Comparison of ENCODE assay signal across 8 cellular contexts in genomic region chr6:109690740-109691687, GRCh38. TPM values are rescaled to one million over a fixed set of nuclear protein-coding genes. Genes with fewer than 3 reads are reported as not detected.
DNase-seq lines count a peak whose midpoint lies in the region; ATAC-seq and TF ChIP-seq lines count a peak whose summit lies in the region.

Gene AK9 (minus strand): TSS chr6:109691202. CDS start chr6:109675745, 15,457 bp downstream.
Gene FIG4 (plus strand): TSS chr6:109691296. CDS start chr6:109691436, 140 bp downstream.

- H3K27ac ChIP-seq in adipose tissue (ENCODE audit: low read depth, low read length) (peak within 1 kb of the TSS; percentile 73), heart right ventricle (peak within 1 kb of the TSS; percentile 34 to 93 (median 84)), upper lobe of right lung (peak within 1 kb of the TSS; percentile 86)

- ATAC-seq in HG02763 (IDR thresholded peaks at IDR 0.05; ENCODE audit: unreplicated experiment) (peak; percentile 96), heart right ventricle (peak; percentile 99 to 100 (median 100)), upper lobe of right lung (peak; percentile 98)

- H3K4me3 ChIP-seq in heart right ventricle (peak within 1 kb of the TSS; percentile 64 to 87 (median 78)), upper lobe of right lung (peak within 1 kb of the TSS; percentile 80)

- H3K36me3 ChIP-seq in heart right ventricle (peaks cover 0 to 5% (median 0%) of the 10 kb centered on the region in 9 donors), upper lobe of right lung (no peaks in the 10 kb centered on the region)

- 0 to 1% (median 1%) methylated on average over 47 to 48 of the region's 48 CpGs for WGBS in adipose tissue, 3 donors
- WGBS in heart right ventricle, 2 donors: 0% methylated on average over 48 of the region's 48 CpGs

- H3K9me3 ChIP-seq in heart right ventricle: peaks cover 0 to 5% (median 0%) of the 10 kb centered on the region in 11 donors
- H3K9me3 ChIP-seq in upper lobe of right lung: no peaks in the 10 kb centered on the region

- intact Hi-C loops in heart right ventricle (cut with DNase I): loop anchor here in 5 of 10 donors (5.0 to 10.0 kb wide), 4 partner anchors 164 to 306 kb away; partner anchors contain the start of genes CD164 (in 2 of the 5), PPIL6 (in 1 of the 5) and SMPD2 (in 1 of the 5)
- intact Hi-C loops in posterior cingulate gyrus (cut with DNase I): loop anchor here (5.0 to 10.0 kb wide), 3 partner anchors 164 to 486 kb away; partner anchors contain the start of genes PPIL6, SMPD2 and WASF1
- intact Hi-C loops in upper lobe of right lung (cut with DNase I): no loop called here

- peak; percentile 93 to 97 (median 96) for DNase-seq in NCI-H1417 (lab: John Stamatoyannopoulos, UW)
- DNase-seq in SW 1271 (lab: John Stamatoyannopoulos, UW): peak; percentile 79 to 92
- DNase-seq in heart right ventricle: peak; percentile 90 to 93
- peak; percentile 90 to 99 (median 94) for DNase-seq in posterior cingulate gyrus
- DNase-seq in upper lobe of right lung: peak; percentile 97

- TF ChIP-seq CTCF in GM12874 (IDR thresholded peaks at IDR 0.05; ENCODE audit: insufficient read depth, low read depth, low read length) (0 out of 2 replicates have a peak, but pooled peaks have one; percentile 17), heart right ventricle (IDR thresholded peaks at IDR 0.05) (peak in 6 of 9 donors; percentile 16 to 53 (median 34)), upper lobe of right lung (IDR thresholded peaks at IDR 0.05) (peak; percentile 20)

- H3K27me3 ChIP-seq in heart right ventricle: no peaks in the 10 kb centered on the region
- H3K27me3 ChIP-seq in upper lobe of right lung: no peaks in the 10 kb centered on the region

- peaks cover 0 to 28% (median 17%) of the 10 kb centered on the region in 9 donors for H3K4me1 ChIP-seq in heart right ventricle
- peaks cover 24% of the 10 kb centered on the region for H3K4me1 ChIP-seq in upper lobe of right lung

RNA-seq across cellular contexts. Expression of gene AK9, which starts in this region (rescaled TPM):
- polyA plus RNA-seq in adipose tissue (1 to 10 TPM; 2.3 to 3.7 (median 2.8) TPM), heart right ventricle (10 to 100 TPM in 1 of 2 donors, 1 to 10 TPM in 1; 4.6 to 13.6 TPM)
- total RNA-seq in heart right ventricle (10 to 100 TPM in 7 of 10 donors, 1 to 10 TPM in 3; 6.8 to 17.0 (median 10.9) TPM), upper lobe of right lung (8.8 TPM)

RNA-seq across cellular contexts. Expression of gene FIG4, which starts in this region (rescaled TPM):
- polyA plus RNA-seq in adipose tissue (1 to 10 TPM; 4.5 to 7.0 (median 7.0) TPM), heart right ventricle (1 to 10 TPM; 5.1 to 6.7 TPM)
- total RNA-seq in heart right ventricle (10 to 100 TPM in 3 of 10 donors, 1 to 10 TPM in 7; 7.6 to 13.1 (median 9.3) TPM), upper lobe of right lung (31.3 TPM)

Comparison
In these comparisons a context has a peak if more than half of its experiments do, and no peak if none do; other contexts are left out.
1. Peak in every context shown above with its lines: DNase-seq, ATAC-seq, H3K4me3 ChIP-seq and H3K27ac ChIP-seq.